ENCODE assay signal across 20 cellular contexts in the genomic region with DNA sequence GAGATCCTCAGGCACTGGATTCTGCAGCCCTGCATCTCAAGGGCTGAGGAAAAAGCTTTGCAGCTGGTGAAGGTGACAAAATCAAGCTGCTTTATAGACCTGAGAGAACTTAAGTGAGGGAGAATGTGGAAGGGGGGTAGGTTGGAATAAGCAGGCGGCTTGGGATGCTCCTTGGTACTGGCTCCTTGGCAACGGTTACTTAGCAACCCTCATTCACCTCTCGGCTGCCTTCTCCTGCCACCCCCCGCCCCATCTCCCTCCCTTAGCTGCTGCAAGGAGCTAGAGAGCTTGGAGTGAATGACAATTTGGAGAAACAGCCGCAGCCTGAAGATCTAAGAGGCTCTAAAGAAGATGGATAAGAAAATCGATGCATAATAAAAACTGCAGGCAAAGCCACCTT. TPM values are rescaled to one million over a fixed set of nuclear protein-coding genes. Genes with fewer than 3 reads are reported as not detected.
"Had no signal": no experiment of that assay in that cellular context is flagged by ENCODE, and none has a peak within 500 bp of the region (broad histone marks: within the 10 kb centered on the region; RNA-seq: fewer than 3 reads in every experiment).

No MANE protein-coding gene starts in this region.

- DNase-seq: activated CD4-positive, alpha-beta memory T cell treated with anti-CD3 and anti-CD28 coated beads for 36 hours; activated T-cell treated with anti-CD3 and anti-CD28 coated beads, Interleukin-2, amount 50 U/mL, for 48 hours; cortex of kidney; effector memory CD8-positive, alpha-beta T cell; immature natural killer cell; left cardiac atrium; lower lobe of right lung; right lobe of liver; spleen; stimulated activated CD4-positive, alpha-beta T cell treated with anti-CD3 and anti-CD28 coated beads, Interleukin-1b, Interleukin-23, amount 100 ng/mL, for 48 hours; T-cell; T1000 had no signal

- H3K36me3 Mint-ChIP-seq: activated CD4-positive, alpha-beta memory T cell treated with anti-CD3 and anti-CD28 coated beads for 36 hours; immature natural killer cell; mesothelial cell of epicardium; stimulated activated memory B cell treated with anti-CD40 and anti-IgM and Interleukin-4, amounts not matched to agents 10 μg/mL and 1 μg/mL and 100 μg/mL, for 72 hours; T-cell; type B pancreatic cell had no signal

- H3K4me1 Mint-ChIP-seq: immature natural killer cell; mesothelial cell of epicardium; stimulated activated memory B cell treated with anti-CD40 and anti-IgM and Interleukin-4, amounts not matched to agents 10 μg/mL and 1 μg/mL and 100 μg/mL, for 72 hours; T-cell had no signal

- H3K9me3 Mint-ChIP-seq: activated CD4-positive, alpha-beta memory T cell treated with anti-CD3 and anti-CD28 coated beads for 36 hours; effector memory CD8-positive, alpha-beta T cell; immature natural killer cell; mesothelial cell of epicardium; stimulated activated memory B cell treated with anti-CD40 and anti-IgM and Interleukin-4, amounts not matched to agents 10 μg/mL and 1 μg/mL and 100 μg/mL, for 72 hours; T-cell; type B pancreatic cell had no signal

- H3K4me3 Mint-ChIP-seq: activated CD4-positive, alpha-beta memory T cell treated with anti-CD3 and anti-CD28 coated beads for 36 hours; effector memory CD8-positive, alpha-beta T cell; immature natural killer cell; mesothelial cell of epicardium; stimulated activated memory B cell treated with anti-CD40 and anti-IgM and Interleukin-4, amounts not matched to agents 10 μg/mL and 1 μg/mL and 100 μg/mL, for 72 hours; T-cell; type B pancreatic cell had no signal

- ATAC-seq: effector memory CD8-positive, alpha-beta T cell; left cardiac atrium; lower lobe of right lung; right lobe of liver; stimulated activated memory B cell treated with anti-CD40 and anti-IgM and Interleukin-4, amounts not matched to agents 10 μg/mL and 1 μg/mL and 100 μg/mL, for 72 hours; T-cell had no signal

- H3K27ac Mint-ChIP-seq: activated CD4-positive, alpha-beta memory T cell treated with anti-CD3 and anti-CD28 coated beads for 36 hours; effector memory CD8-positive, alpha-beta T cell; immature natural killer cell; mesothelial cell of epicardium; progenitor cell of endocrine pancreas; stimulated activated memory B cell treated with anti-CD40 and anti-IgM and Interleukin-4, amounts not matched to agents 10 μg/mL and 1 μg/mL and 100 μg/mL, for 72 hours; T-cell; type B pancreatic cell had no signal

RNA-seq across cellular contexts. Expression of gene CISTR, which starts 44.1 kb away (rescaled TPM):
- total RNA-seq: activated CD4-positive, alpha-beta memory T cell treated with anti-CD3 and anti-CD28 coated beads for 36 hours; astrocyte; cardiac muscle cell; epithelial cell of proximal tubule; glomerular endothelial cell; lower lobe of right lung; mesothelial cell of epicardium; progenitor cell of endocrine pancreas; right lobe of liver; spleen; T-cell had no signal
- polyA plus RNA-seq: immature natural killer cell had no signal
